ENCODE assay signal across 10 cellular contexts in genomic region chr1:204384636-204385354, GRCh38. TPM values are rescaled to one million over a fixed set of nuclear protein-coding genes. Genes with fewer than 3 reads are reported as not detected.
DNase-seq lines count a peak whose midpoint lies in the region; ATAC-seq and TF ChIP-seq lines count a peak whose summit lies in the region.
"Had no signal": no experiment of that assay in that cellular context is flagged by ENCODE, and none has a peak within 500 bp of the region (broad histone marks: within the 10 kb centered on the region; RNA-seq: fewer than 3 reads in every experiment).

No MANE protein-coding gene starts in this region.

- peaks cover 12% of the 10 kb centered on the region for H3F3A ChIP-seq in GM23248 (ENCODE audit: insufficient read depth)

- intact Hi-C loops in spleen (cut with DNase I; ENCODE audit: low total_unique reads) = no loop called here

- H3K9me3 ChIP-seq in GM23248 (ENCODE audit: low read depth) (no peaks in the 10 kb centered on the region), RWPE2 (ENCODE audit: severe bottlenecking) (no peaks in the 10 kb centered on the region), spleen (no peaks in the 10 kb centered on the region)

- H3K4me3 ChIP-seq in GM23248 (no peak overlapping the region), RWPE2 (ENCODE audit: severe bottlenecking) (no peak overlapping the region), foreskin fibroblast (ENCODE audit: low read depth in 1 of 2, low read length in 2 of 2) (no peak overlapping the region), spleen (no peak overlapping the region)

- H3K27me3 Mint-ChIP-seq in activated naive CD4-positive, alpha-beta T cell treated with anti-CD3 and anti-CD28 coated beads, Interleukin-2, amount 10 ng/mL, durations not matched to agents 7 days and 5 days = no peaks in the 10 kb centered on the region
- H3K27me3 Mint-ChIP-seq: stimulated activated naive CD8-positive, alpha-beta T cell treated with anti-CD3 and anti-CD28 coated beads, Interleukin-15, amount 100 ng/mL, for 72 hours had no signal

- no peak overlapping the region for H3K4me2 ChIP-seq in GM23248 (ENCODE audit: unreplicated experiment)

- H3K27ac Mint-ChIP-seq in activated naive CD4-positive, alpha-beta T cell treated with anti-CD3 and anti-CD28 coated beads, Interleukin-2, amount 10 ng/mL, durations not matched to agents 7 days and 5 days = no peak overlapping the region
- H3K27ac Mint-ChIP-seq: stimulated activated naive CD8-positive, alpha-beta T cell treated with anti-CD3 and anti-CD28 coated beads, Interleukin-15, amount 100 ng/mL, for 72 hours had no signal

- H3K36me3 Mint-ChIP-seq in activated naive CD4-positive, alpha-beta T cell treated with anti-CD3 and anti-CD28 coated beads, Interleukin-2, amount 10 ng/mL, durations not matched to agents 7 days and 5 days = no peaks in the 10 kb centered on the region

- H3K9me3 Mint-ChIP-seq in activated naive CD4-positive, alpha-beta T cell treated with anti-CD3 and anti-CD28 coated beads, Interleukin-2, amount 10 ng/mL, durations not matched to agents 7 days and 5 days = no peaks in the 10 kb centered on the region
- H3K9me3 Mint-ChIP-seq: stimulated activated naive CD8-positive, alpha-beta T cell treated with anti-CD3 and anti-CD28 coated beads, Interleukin-15, amount 100 ng/mL, for 72 hours had no signal

- in situ Hi-C loops in GM23248 (cut with MboI) = no loop called here

- H4K20me1 ChIP-seq in GM23248 (ENCODE audit: insufficient read depth) = no peaks in the 10 kb centered on the region; the same call in 1 of the 2 replicates

- DNase-seq in GM23248 = peak; percentile 88
- DNase-seq in RWPE2 (ENCODE audit: low spot score) = no peak
- peak; percentile 51 to 78 for DNase-seq in foreskin fibroblast
- DNase-seq in renal cortical epithelial cell (ENCODE audit: low read depth) = peak; percentile 67
- no peak for DNase-seq in activated naive CD4-positive, alpha-beta T cell treated with anti-CD3 and anti-CD28 coated beads, Interleukin-2, amount 10 ng/mL, durations not matched to agents 7 days and 5 days
- no peak for DNase-seq in Kasumi-1 (lab: John Stamatoyannopoulos, UW)
- DNase-seq in SW480 (ENCODE audit: low spot score) = no peak
- no peak for DNase-seq in spleen
- DNase-seq: NCI-H146; stimulated activated naive CD8-positive, alpha-beta T cell treated with anti-CD3 and anti-CD28 coated beads, Interleukin-15, amount 100 ng/mL, for 72 hours had no signal

- peaks cover 2% of the 10 kb centered on the region; the same call in 1 of the 2 replicates for H3K27me3 ChIP-seq in GM23248 (replicated peaks; ENCODE audit: insufficient read depth)
- H3K27me3 ChIP-seq in RWPE2 (ENCODE audit: insufficient read depth, poor library complexity, severe bottlenecking) = no peaks in the 10 kb centered on the region
- peaks cover 0 to 22% (median 0%) of the 10 kb centered on the region in 7 donors for H3K27me3 ChIP-seq in spleen (replicated peaks in 1 of 7)

- peak; percentile 33; the same call in 1 of the 3 replicates for ATAC-seq in RWPE2 (ENCODE audit: low read depth)
- ATAC-seq: stimulated activated naive CD8-positive, alpha-beta T cell treated with anti-CD3 and anti-CD28 coated beads, Interleukin-15, amount 100 ng/mL, for 72 hours had no signal

- H3K36me3 ChIP-seq in GM23248 (ENCODE audit: low read depth) = no peaks in the 10 kb centered on the region
- H3K36me3 ChIP-seq in RWPE2 (ENCODE audit: low read depth) = no peaks in the 10 kb centered on the region
- H3K36me3 ChIP-seq in spleen = no peaks in the 10 kb centered on the region

- 0 out of 2 replicates have a peak overlapping the region, but pooled peaks have one; percentile 22 for H2AFZ ChIP-seq in GM23248

- H3K9ac ChIP-seq in GM23248 = no peak overlapping the region

- no peak overlapping the region for H3K27ac ChIP-seq in GM23248
- no peak overlapping the region for H3K27ac ChIP-seq in RWPE2 (ENCODE audit: poor library complexity, severe bottlenecking)
- H3K27ac ChIP-seq in spleen = no peak overlapping the region

- H3K4me3 Mint-ChIP-seq in activated naive CD4-positive, alpha-beta T cell treated with anti-CD3 and anti-CD28 coated beads, Interleukin-2, amount 10 ng/mL, durations not matched to agents 7 days and 5 days = no peak overlapping the region
- H3K4me3 Mint-ChIP-seq: stimulated activated naive CD8-positive, alpha-beta T cell treated with anti-CD3 and anti-CD28 coated beads, Interleukin-15, amount 100 ng/mL, for 72 hours had no signal

- no peak for TF ChIP-seq POLR2A in spleen (IDR thresholded peaks at IDR 0.05)

- no peak for TF ChIP-seq CTCF in RWPE2 (IDR thresholded peaks at IDR 0.05; ENCODE audit: poor library complexity, severe bottlenecking)
- no peak for TF ChIP-seq CTCF in foreskin fibroblast (IDR thresholded peaks at IDR 0.05; ENCODE audit: low read depth, low read length)
- TF ChIP-seq CTCF in spleen (IDR thresholded peaks at IDR 0.05 in 8 of 11, conservative IDR thresholded peaks at IDR 0.05 in 3 of 11) = no peak

- H3K4me1 ChIP-seq in GM23248 (ENCODE audit: insufficient read depth) = no peaks in the 10 kb centered on the region
- H3K4me1 ChIP-seq in RWPE2 (ENCODE audit: insufficient read depth, poor library complexity, severe bottlenecking) = no peaks in the 10 kb centered on the region
- peaks cover 0 to 14% (median 2%) of the 10 kb centered on the region in 6 donors for H3K4me1 ChIP-seq in spleen

- CTCF ChIA-PET in activated naive CD4-positive, alpha-beta T cell treated with anti-CD3 and anti-CD28 coated beads, Interleukin-2, amount 10 ng/mL, durations not matched to agents 7 days and 5 days (lab: Charles Lee) = interaction anchor here (0.8 kb wide), 1 partner anchor 46 kb away, joined by 3 read pairs; no protein-coding TSS in a partner anchor

- H3K79me2 ChIP-seq in GM23248 (ENCODE audit: insufficient read depth) = no peaks in the 10 kb centered on the region

- 46 to 52% methylated on average over 7 of the region's 7 CpGs for WGBS in GM23248 (ENCODE audit: low coverage in 1 of 2, low lambda C conversion rate in 2 of 2, missing lambda C conversion rate in 2 of 2), 2 experiments
- 80 to 88% (median 84%) methylated on average over 7 of the region's 7 CpGs for WGBS in spleen, 5 donors

- H3K4me1 Mint-ChIP-seq in activated naive CD4-positive, alpha-beta T cell treated with anti-CD3 and anti-CD28 coated beads, Interleukin-2, amount 10 ng/mL, durations not matched to agents 7 days and 5 days = peaks cover 3% of the 10 kb centered on the region
- H3K4me1 Mint-ChIP-seq: stimulated activated naive CD8-positive, alpha-beta T cell treated with anti-CD3 and anti-CD28 coated beads, Interleukin-15, amount 100 ng/mL, for 72 hours had no signal

- no peaks in the 10 kb centered on the region for H3K9me2 ChIP-seq in GM23248 (ENCODE audit: insufficient read depth)

RNA-seq across cellular contexts. Expression of gene PLEKHA6, which starts 25.1 kb away (rescaled TPM):
- total RNA-seq in GM23248 (2014; rRNA removed; shearing (Covaris generic)) = 7.3 and 8.3 TPM in 2 replicates
- polyA plus RNA-seq in GM23248 (2016; fragmentation: Nextera tagmentation; extraction: Ambion mirVana) (4.5 and 5.5 TPM in 2 replicates), spleen (1 to 10 TPM in 1 of 3 donors, under 1 TPM in 2; 0.47 to 1.8 (median 0.65) TPM)
- total RNA-seq in renal cortical epithelial cell (16.7 and 26.8 TPM in 2 replicates), spleen (1 to 10 TPM in 6 of 7 donors, under 1 TPM in 1; 0.51 to 6.5 (median 4.0) TPM)

RNA-seq across cellular contexts. Expression of gene PPP1R15B, which starts 26.8 kb away (rescaled TPM):
- total RNA-seq in GM23248 (2014; rRNA removed; shearing (Covaris generic)) = 27.6 and 28.4 TPM in 2 replicates
- polyA plus RNA-seq in GM23248 (2016; fragmentation: Nextera tagmentation; extraction: Ambion mirVana) = 14.5 and 15.4 TPM in 2 replicates
- 34.9 and 46.9 TPM in 2 replicates for total RNA-seq in renal cortical epithelial cell
- total RNA-seq in spleen = 10 to 100 TPM; 46.3 to 73.1 (median 63.8) TPM
- polyA plus RNA-seq in spleen = 10 to 100 TPM; 10.8 to 17.2 (median 12.5) TPM

Comparison
In these comparisons a context has a peak if more than half of its experiments do, and no peak if none do; other contexts are left out.
1. DNase-seq: peak in GM23248 (single experiment), foreskin fibroblast (2 of 2) and renal cortical epithelial cell (single experiment); none in RWPE2 (single experiment), activated naive CD4-positive, alpha-beta T cell treated with anti-CD3 and anti-CD28 coated beads, Interleukin-2, amount 10 ng/mL, durations not matched to agents 7 days and 5 days (single experiment), Kasumi-1 (0 of 2), SW480 (single experiment) and spleen (single experiment).